ENCODE assay signal across 7 cellular contexts in genomic region chr2:174149530-174149929, GRCh38.
"Had no signal": no experiment of that assay in that cellular context is flagged by ENCODE, and none has a peak within 500 bp of the region (broad histone marks: within the 10 kb centered on the region; RNA-seq: fewer than 3 reads in every experiment).

No MANE protein-coding gene starts in this region.

- H3K4me3 Mint-ChIP-seq: H9, IgD-negative memory B cell had no signal

- H3K27ac ChIP-seq: GM23248, HL-60 had no signal

- H3K9ac ChIP-seq: GM23248 had no signal

- DNase-seq: GM23248, GOT3, H9, HCEC 1CT, KG1 had no signal

- H3K4me3 ChIP-seq: GM23248 had no signal

- H3K27ac Mint-ChIP-seq: H9, IgD-negative memory B cell had no signal

- H2AFZ ChIP-seq: GM23248 had no signal

- H3K27me3 Mint-ChIP-seq: IgD-negative memory B cell had no signal

- H3K9me3 Mint-ChIP-seq: H9, IgD-negative memory B cell had no signal
